In genomic region chr9:86751207-86751606, GRCh38 we compare ENCODE assay signal across 20 cellular contexts.
A peak's percentile ranks its signal among the peaks of the same experiment; 100 is the strongest.
DNase-seq lines count a peak whose midpoint lies in the region; FAIRE-seq and TF ChIP-seq lines count a peak whose summit lies in the region.
"Had no signal": no experiment of that assay in that cellular context is flagged by ENCODE, and none has a peak within 500 bp of the region (broad histone marks: within the 10 kb centered on the region; RNA-seq: fewer than 3 reads in every experiment).

No MANE protein-coding gene starts in this region.

- intact Hi-C loops in colonic mucosa (cut with DNase I) = no loop called here
- intact Hi-C loops in thyroid gland (cut with DNase I) = no loop called here

- H3K9me3 ChIP-seq in astrocyte (ENCODE audit: insufficient read depth, low read depth, low read length) = no peaks in the 10 kb centered on the region
- H3K9me3 ChIP-seq in colonic mucosa = no peaks in the 10 kb centered on the region
- no peaks in the 10 kb centered on the region for H3K9me3 ChIP-seq in thyroid gland

- 77 to 90% methylated on average over 4 of the region's 4 CpGs for WGBS in thyroid gland, 2 donors

- no peak for FAIRE-seq in astrocyte (lab: Jason Lieb, UNC)
- FAIRE-seq: GM12878, GM19239 had no signal

- no peaks in the 10 kb centered on the region for H3K36me3 Mint-ChIP-seq in astrocyte (ENCODE audit: low read depth, unreplicated experiment)
- H3K36me3 Mint-ChIP-seq: CD8-positive, alpha-beta memory T cell had no signal

- H3K36me3 ChIP-seq in astrocyte (ENCODE audit: insufficient read depth, low read length) (no peaks in the 10 kb centered on the region), colonic mucosa (no peaks in the 10 kb centered on the region), thyroid gland (no peaks in the 10 kb centered on the region)
- H3K36me3 ChIP-seq: BLaER1 treated with 17β-estradiol and CSF1 and Interleukin-3, amounts not matched to agents 10 nM and 100 nM had no signal

- no peaks in the 10 kb centered on the region for H3K79me2 ChIP-seq in astrocyte (ENCODE audit: insufficient read depth, low read length)

- H3K4me3 Mint-ChIP-seq in astrocyte (ENCODE audit: unreplicated experiment) = no peak overlapping the region
- H3K4me3 Mint-ChIP-seq: CD8-positive, alpha-beta memory T cell; GM23338 had no signal

- peaks cover 2% of the 10 kb centered on the region for H3K27me3 Mint-ChIP-seq in astrocyte (ENCODE audit: low read depth, unreplicated experiment)

- H3K27me3 ChIP-seq in astrocyte (ENCODE audit: insufficient read depth, low read length) (peaks cover 3% of the 10 kb centered on the region), colonic mucosa (no peaks in the 10 kb centered on the region), thyroid gland (no peaks in the 10 kb centered on the region)
- H3K27me3 ChIP-seq: BLaER1 treated with 17β-estradiol and CSF1 and Interleukin-3, amounts not matched to agents 10 nM and 100 nM had no signal

- no peaks in the 10 kb centered on the region for H4K20me1 ChIP-seq in astrocyte (ENCODE audit: insufficient read depth, low read length)
- H4K20me1 ChIP-seq: BLaER1 treated with 17β-estradiol and CSF1 and Interleukin-3, amounts not matched to agents 10 nM and 100 nM had no signal

- H3K9ac ChIP-seq in astrocyte (ENCODE audit: low read length) (no peak overlapping the region), colonic mucosa (ENCODE audit: low read depth in 2 of 2, low read length in 2 of 2) (no peak overlapping the region)
- H3K9ac ChIP-seq: BLaER1 treated with 17β-estradiol and CSF1 and Interleukin-3, amounts not matched to agents 10 nM and 100 nM had no signal

- TF ChIP-seq CTCF in astrocyte (IDR thresholded peaks at IDR 0.05; ENCODE audit: insufficient read depth, low read depth, low read length) (no peak), fibroblast of pulmonary artery (IDR thresholded peaks at IDR 0.05; ENCODE audit: low read length, missing control alignments) (no peak), colonic mucosa (IDR thresholded peaks at IDR 0.05) (no peak), thyroid gland (IDR thresholded peaks at IDR 0.05) (no peak)

- peaks cover 19% of the 10 kb centered on the region for H3K4me1 Mint-ChIP-seq in astrocyte (ENCODE audit: low read depth, unreplicated experiment)
- H3K4me1 Mint-ChIP-seq: CD8-positive, alpha-beta memory T cell; GM23338 had no signal

- H3K4me1 ChIP-seq in astrocyte (ENCODE audit: insufficient read depth, low read length) = no peaks in the 10 kb centered on the region
- H3K4me1 ChIP-seq in colonic mucosa = no peaks in the 10 kb centered on the region
- H3K4me1 ChIP-seq in thyroid gland = peaks cover 0 to 7% of the 10 kb centered on the region in 2 donors
- H3K4me1 ChIP-seq: BLaER1 treated with 17β-estradiol and CSF1 and Interleukin-3, amounts not matched to agents 10 nM and 100 nM had no signal

- DNase-seq in astrocyte (ENCODE audit: low read depth) (peak; percentile 64), fibroblast of pulmonary artery (ENCODE audit: low read depth) (peak; percentile 10), kidney glomerular epithelial cell (lab: John Stamatoyannopoulos, UW) (peak; percentile 70), skeletal muscle cell (ENCODE audit: low read depth) (peak; percentile 72), colonic mucosa (no peak), thyroid gland (no peak), SHP77 (lab: John Stamatoyannopoulos, UW) (no peak)
- DNase-seq: CD8-positive, alpha-beta memory T cell; DMS53; EL; HCEC 1CT; NCI-H1092 treated with DMSO at 0.1 percent for 48 hours; NCI-H146; NCI-H510A; NCI-H774; SIG-M5 had no signal

- no peak for TF ChIP-seq POLR2A in thyroid gland (IDR thresholded peaks at IDR 0.05)

- H3K27ac ChIP-seq in astrocyte (ENCODE audit: low read depth, low read length) (no peak overlapping the region), colonic mucosa (no peak overlapping the region), thyroid gland (no peak overlapping the region)
- H3K27ac ChIP-seq: BLaER1 treated with 17β-estradiol and CSF1 and Interleukin-3, amounts not matched to agents 10 nM and 100 nM had no signal

- H2AFZ ChIP-seq in astrocyte (ENCODE audit: low read depth, low read length) = no peak overlapping the region
- H2AFZ ChIP-seq: GM23338 had no signal

- no peak overlapping the region for H3K4me3 ChIP-seq in astrocyte (ENCODE audit: insufficient read depth, low read depth, low read length)
- H3K4me3 ChIP-seq in fibroblast of pulmonary artery (replicated peaks; ENCODE audit: low read depth, low read length) = no peak overlapping the region
- H3K4me3 ChIP-seq in skeletal muscle cell (ENCODE audit: low read depth, low read length) = no peak overlapping the region
- no peak overlapping the region for H3K4me3 ChIP-seq in colonic mucosa
- H3K4me3 ChIP-seq in thyroid gland (replicated peaks in 1 of 3) = no peak overlapping the region
- H3K4me3 ChIP-seq: BLaER1 treated with 17β-estradiol and CSF1 and Interleukin-3, amounts not matched to agents 10 nM and 100 nM; GM12878; GM23338 had no signal

- no peaks in the 10 kb centered on the region for H3K9me3 Mint-ChIP-seq in astrocyte (ENCODE audit: unreplicated experiment)
- H3K9me3 Mint-ChIP-seq: CD8-positive, alpha-beta memory T cell; GM23338 had no signal

- no peak overlapping the region for H3K27ac Mint-ChIP-seq in astrocyte (ENCODE audit: unreplicated experiment)
- H3K27ac Mint-ChIP-seq: CD8-positive, alpha-beta memory T cell; GM23338 had no signal

- H3K4me2 ChIP-seq in astrocyte (ENCODE audit: low read length) = no peak overlapping the region
- H3K4me2 ChIP-seq: BLaER1 treated with 17β-estradiol and CSF1 and Interleukin-3, amounts not matched to agents 10 nM and 100 nM; GM23338 had no signal

Comparison
In these comparisons a context has a peak if more than half of its experiments do, and no peak if none do; other contexts are left out.
1. DNase-seq: peak in astrocyte (single experiment), fibroblast of pulmonary artery (single experiment), kidney glomerular epithelial cell (single experiment) and skeletal muscle cell (single experiment); none in colonic mucosa (single experiment), thyroid gland (0 of 2) and SHP77 (0 of 2).